In the genomic region with DNA sequence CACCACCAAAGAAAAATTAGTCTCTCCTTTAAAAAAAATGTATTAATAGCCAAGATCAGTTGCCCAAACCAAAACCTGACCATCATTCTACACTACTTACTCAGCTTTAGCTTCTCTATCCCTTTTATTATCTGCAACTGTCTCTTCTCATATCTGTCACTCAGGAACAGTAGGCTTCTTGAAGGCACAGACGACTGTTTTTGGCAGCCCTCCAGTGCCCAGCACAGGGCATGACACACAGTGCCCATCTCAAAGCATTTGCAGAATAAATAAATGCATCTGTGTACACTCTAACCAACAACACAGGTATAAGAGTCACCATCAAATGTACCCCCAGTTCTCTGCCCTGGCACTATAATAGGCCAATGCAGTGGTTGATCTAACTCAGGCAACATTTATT, we compare ENCODE assay signal across 27 cellular contexts.
"Had no signal": no experiment of that assay in that cellular context is flagged by ENCODE, and none has a peak within 500 bp of the region (broad histone marks: within the 10 kb centered on the region; RNA-seq: fewer than 3 reads in every experiment).

No MANE protein-coding gene starts in this region.

- H3K9me3 ChIP-seq: adrenal gland, ascending aorta, lower lobe of right lung, sigmoid colon, thyroid gland, upper lobe of right lung had no signal

- H3K27me3 Mint-ChIP-seq: activated CD4-positive, alpha-beta T cell treated with anti-CD3 and anti-CD28 coated beads, Interleukin-2, amount 10 ng/mL, durations not matched to agents 7 days and 5 days; activated T-cell treated with anti-CD3 and anti-CD28 coated beads, Interleukin-2, amount 50 U/mL, for 24 hours; activated T-helper 17 cell treated with anti-CD3 and anti-CD28 coated beads, Interleukin-2, amount 50 U/mL, for 72 hours; T-helper 17 cell had no signal

- H3K36me3 ChIP-seq: adrenal gland, ascending aorta, brain microvascular endothelial cell, lower lobe of right lung, sigmoid colon, thyroid gland, upper lobe of right lung had no signal

- H2AFZ ChIP-seq: hepatocyte had no signal

- H3K27me3 ChIP-seq: adrenal gland, ascending aorta, brain microvascular endothelial cell, hepatocyte, sigmoid colon, thyroid gland, upper lobe of right lung had no signal

- H3K27ac Mint-ChIP-seq: activated CD4-positive, alpha-beta T cell treated with anti-CD3 and anti-CD28 coated beads, Interleukin-2, amount 10 ng/mL, durations not matched to agents 7 days and 5 days; activated T-cell treated with anti-CD3 and anti-CD28 coated beads, Interleukin-2, amount 50 U/mL, for 24 hours; activated T-helper 17 cell treated with anti-CD3 and anti-CD28 coated beads, Interleukin-2, amount 50 U/mL, for 72 hours; natural killer cell; T-helper 17 cell had no signal

- H3K9me3 Mint-ChIP-seq: activated CD4-positive, alpha-beta T cell treated with anti-CD3 and anti-CD28 coated beads, Interleukin-2, amount 10 ng/mL, durations not matched to agents 7 days and 5 days; activated T-cell treated with anti-CD3 and anti-CD28 coated beads, Interleukin-2, amount 50 U/mL, for 24 hours; activated T-helper 17 cell treated with anti-CD3 and anti-CD28 coated beads, Interleukin-2, amount 50 U/mL, for 72 hours; immature natural killer cell; natural killer cell had no signal

- H3K36me3 Mint-ChIP-seq: immature natural killer cell, natural killer cell had no signal

- H3K79me2 ChIP-seq: hepatocyte had no signal

- H3K4me2 ChIP-seq: hepatocyte had no signal

- H3K4me3 Mint-ChIP-seq: activated CD4-positive, alpha-beta T cell treated with anti-CD3 and anti-CD28 coated beads, Interleukin-2, amount 10 ng/mL, durations not matched to agents 7 days and 5 days; activated T-cell treated with anti-CD3 and anti-CD28 coated beads, Interleukin-2, amount 50 U/mL, for 24 hours; activated T-helper 17 cell treated with anti-CD3 and anti-CD28 coated beads, Interleukin-2, amount 50 U/mL, for 72 hours; immature natural killer cell; natural killer cell; T-helper 17 cell had no signal

- H3K4me1 ChIP-seq: adrenal gland, ascending aorta, lower lobe of right lung, upper lobe of right lung had no signal

- H3K4me3 ChIP-seq: adrenal gland, ascending aorta, hepatocyte, lower lobe of right lung, sigmoid colon, thyroid gland, upper lobe of right lung had no signal

- H3K4me1 Mint-ChIP-seq: natural killer cell had no signal

- ATAC-seq: activated T-helper 17 cell treated with anti-CD3 and anti-CD28 coated beads, Interleukin-2, amount 50 U/mL, for 72 hours; esophagus mucosa; left lobe of liver; lower lobe of right lung; natural killer cell; T-helper 17 cell; upper lobe of right lung had no signal

- H3K27ac ChIP-seq: adrenal gland, ascending aorta, brain microvascular endothelial cell, hepatocyte, lower lobe of right lung, sigmoid colon, thyroid gland, upper lobe of right lung had no signal

- DNase-seq: activated CD4-positive, alpha-beta T cell treated with anti-CD3 and anti-CD28 coated beads, Interleukin-2, amount 10 ng/mL, durations not matched to agents 7 days and 5 days; activated CD4-positive, CD25-positive, alpha-beta regulatory T cell; activated CD8-positive, alpha-beta memory T cell treated with anti-CD3 and anti-CD28 coated beads for 24 hours; activated CD8-positive, alpha-beta memory T cell treated with anti-CD3 and anti-CD28 coated beads, Interleukin-2, amount 50 U/mL, for 4 hours; activated naive CD4-positive, alpha-beta T cell treated with Interleukin-2 at 50 U/mL for 16 hours; activated T-cell treated with anti-CD3 and anti-CD28 coated beads, Interleukin-2, amount 50 U/mL, for 24 hours; adrenal gland; brain microvascular endothelial cell; caudate nucleus; effector memory CD4-positive, alpha-beta T cell; foreskin melanocyte; immature natural killer cell; lower lobe of right lung; mesendoderm; natural killer cell; sigmoid colon; stimulated activated CD4-positive, alpha-beta T cell treated with anti-CD3 and anti-CD28 coated beads, Interleukin-2, amount 100 ng/mL, for 48 hours; stimulated activated CD8-positive, alpha-beta memory T cell treated with anti-CD3 and anti-CD28 coated beads, Interleukin-4, amount 100 ng/mL, for 48 hours; SW 1271; T-helper 17 cell; thyroid gland; upper lobe of right lung had no signal
